Comparison of ENCODE assay signal across 16 cellular contexts in genomic region chr1:27148591-27148990, GRCh38. TPM values are rescaled to one million over a fixed set of nuclear protein-coding genes. Genes with fewer than 3 reads are reported as not detected.
DNase-seq lines count a peak whose midpoint lies in the region; ATAC-seq and TF ChIP-seq lines count a peak whose summit lies in the region.
"Had no signal": no experiment of that assay in that cellular context is flagged by ENCODE, and none has a peak within 500 bp of the region (broad histone marks: within the 10 kb centered on the region; RNA-seq: fewer than 3 reads in every experiment).

No MANE protein-coding gene starts in this region.

- peak overlapping the region; percentile 5 for H3K27ac Mint-ChIP-seq in activated naive CD8-positive, alpha-beta T cell
- H3K27ac Mint-ChIP-seq in activated naive CD8-positive, alpha-beta T cell treated with anti-CD3 and anti-CD28 coated beads for 36 hours = no peak overlapping the region
- peak overlapping the region; percentile 84 for H3K27ac Mint-ChIP-seq in stimulated activated effector memory CD8-positive, alpha-beta T cell treated with anti-CD3 and anti-CD28 coated beads, Interleukin-12 subunit alpha, Interleukin-12 subunit beta, amount 100 ng/mL, for 72 hours

- H2AFZ ChIP-seq in Loucy (ENCODE audit: low read length) = no peak overlapping the region

- H3F3A ChIP-seq in Loucy (ENCODE audit: low read depth) = no peaks in the 10 kb centered on the region

- peaks cover 91% of the 10 kb centered on the region for H3K79me2 ChIP-seq in Loucy (ENCODE audit: insufficient read depth, low read length)

- no peaks in the 10 kb centered on the region for H3K9me2 ChIP-seq in Loucy (replicated peaks; ENCODE audit: low read depth, low read length)
- H3K9me2 ChIP-seq: SK-N-SH had no signal

- peak overlapping the region; percentile 40 for H3K27ac ChIP-seq in cingulate gyrus (ENCODE audit: low read depth, low read length)

- H3K27me3 Mint-ChIP-seq in activated naive CD8-positive, alpha-beta T cell = no peaks in the 10 kb centered on the region
- H3K27me3 Mint-ChIP-seq in activated naive CD8-positive, alpha-beta T cell treated with anti-CD3 and anti-CD28 coated beads for 36 hours = no peaks in the 10 kb centered on the region

- peaks cover 26% of the 10 kb centered on the region for H4K20me1 ChIP-seq in Loucy (ENCODE audit: insufficient read depth, low read length, poor library complexity, severe bottlenecking)

- no peaks in the 10 kb centered on the region for H3K36me3 Mint-ChIP-seq in activated naive CD8-positive, alpha-beta T cell
- peaks cover 12% of the 10 kb centered on the region for H3K36me3 Mint-ChIP-seq in activated naive CD8-positive, alpha-beta T cell treated with anti-CD3 and anti-CD28 coated beads for 36 hours
- H3K36me3 Mint-ChIP-seq in stimulated activated effector memory CD8-positive, alpha-beta T cell treated with anti-CD3 and anti-CD28 coated beads, Interleukin-12 subunit alpha, Interleukin-12 subunit beta, amount 100 ng/mL, for 72 hours = peaks cover 17% of the 10 kb centered on the region

- H3K9me3 Mint-ChIP-seq in activated naive CD8-positive, alpha-beta T cell (ENCODE audit: low read depth) = no peaks in the 10 kb centered on the region
- H3K9me3 Mint-ChIP-seq in activated naive CD8-positive, alpha-beta T cell treated with anti-CD3 and anti-CD28 coated beads for 36 hours = no peaks in the 10 kb centered on the region
- no peaks in the 10 kb centered on the region for H3K9me3 Mint-ChIP-seq in stimulated activated effector memory CD8-positive, alpha-beta T cell treated with anti-CD3 and anti-CD28 coated beads, Interleukin-12 subunit alpha, Interleukin-12 subunit beta, amount 100 ng/mL, for 72 hours
- H3K9me3 Mint-ChIP-seq: nephron had no signal

- H3K27me3 ChIP-seq in Loucy (ENCODE audit: insufficient read depth, low read length, poor library complexity, severe bottlenecking) = no peaks in the 10 kb centered on the region
- H3K27me3 ChIP-seq: upper lobe of left lung had no signal

- H3K4me2 ChIP-seq in Loucy (ENCODE audit: low read depth, low read length, poor library complexity, severe bottlenecking) = peak overlapping the region; percentile 99
- H3K4me2 ChIP-seq: SK-N-SH had no signal

- H3K4me1 ChIP-seq in Loucy (ENCODE audit: insufficient read depth, low read length, poor library complexity, severe bottlenecking) = peaks cover 67% of the 10 kb centered on the region

- H3K9me3 ChIP-seq in Loucy (ENCODE audit: insufficient read depth, low read depth, low read length) = no peaks in the 10 kb centered on the region
- H3K9me3 ChIP-seq: SK-N-SH, upper lobe of left lung had no signal

- ATAC-seq in stimulated activated effector memory CD8-positive, alpha-beta T cell treated with anti-CD3 and anti-CD28 coated beads, Interleukin-12 subunit alpha, Interleukin-12 subunit beta, amount 100 ng/mL, for 72 hours = no peak
- no peak for ATAC-seq in activated CD4-positive, CD25-positive, alpha-beta regulatory T cell treated with anti-CD3 and anti-CD28 coated beads, Interleukin-2, amount 50 U/mL, for 24 hours

- no peak for DNase-seq in activated naive CD8-positive, alpha-beta T cell treated with anti-CD3 and anti-CD28 coated beads for 36 hours
- DNase-seq in stimulated activated effector memory CD8-positive, alpha-beta T cell treated with anti-CD3 and anti-CD28 coated beads, Interleukin-12 subunit alpha, Interleukin-12 subunit beta, amount 100 ng/mL, for 72 hours (ENCODE audit: low spot score in 2 of 2) = no peak
- DNase-seq in DMS 273 (lab: John Stamatoyannopoulos, UW; ENCODE audit: unreplicated experiment) = no peak
- DNase-seq in NCI-H128 (lab: John Stamatoyannopoulos, UW; ENCODE audit: unreplicated experiment) = no peak
- DNase-seq: activated CD8-positive, alpha-beta memory T cell treated with anti-CD3 and anti-CD28 coated beads for 24 hours; activated effector memory CD4-positive, alpha-beta T cell treated with anti-CD3 and anti-CD28 coated beads, Interleukin-2, amount 50 U/mL, for 16 hours; effector CD4-positive, alpha-beta T cell; NCI-H2081; stimulated activated CD4-positive, alpha-beta T cell treated with anti-CD3 and anti-CD28 coated beads, Interleukin-2, amount 100 ng/mL, for 24 hours; upper lobe of left lung had no signal

- TF ChIP-seq CTCF in Loucy (conservative IDR thresholded peaks at IDR 0.05; ENCODE audit: low read length) = no peak

- peak overlapping the region; percentile 55 for H3K4me3 ChIP-seq in Loucy (ENCODE audit: low read length, poor library complexity, severe bottlenecking)
- H3K4me3 ChIP-seq: upper lobe of left lung had no signal

- peak overlapping the region; percentile 58 for H3K9ac ChIP-seq in Loucy (ENCODE audit: low read depth, low read length, poor library complexity, severe bottlenecking)
- H3K9ac ChIP-seq: SK-N-SH had no signal

- H3K36me3 ChIP-seq in Loucy (ENCODE audit: insufficient read depth, low read length) = no peaks in the 10 kb centered on the region

- H3K4me1 Mint-ChIP-seq in activated naive CD8-positive, alpha-beta T cell (ENCODE audit: low read depth) = peaks cover 62% of the 10 kb centered on the region
- peaks cover 52% of the 10 kb centered on the region for H3K4me1 Mint-ChIP-seq in activated naive CD8-positive, alpha-beta T cell treated with anti-CD3 and anti-CD28 coated beads for 36 hours
- H3K4me1 Mint-ChIP-seq in stimulated activated effector memory CD8-positive, alpha-beta T cell treated with anti-CD3 and anti-CD28 coated beads, Interleukin-12 subunit alpha, Interleukin-12 subunit beta, amount 100 ng/mL, for 72 hours = peaks cover 55% of the 10 kb centered on the region

- H3K4me3 Mint-ChIP-seq in activated naive CD8-positive, alpha-beta T cell = no peak overlapping the region
- H3K4me3 Mint-ChIP-seq in activated naive CD8-positive, alpha-beta T cell treated with anti-CD3 and anti-CD28 coated beads for 36 hours = no peak overlapping the region
- no peak overlapping the region for H3K4me3 Mint-ChIP-seq in stimulated activated effector memory CD8-positive, alpha-beta T cell treated with anti-CD3 and anti-CD28 coated beads, Interleukin-12 subunit alpha, Interleukin-12 subunit beta, amount 100 ng/mL, for 72 hours

RNA-seq across cellular contexts. Expression of gene SLC9A1, which starts 6.3 kb away (rescaled TPM):
- total RNA-seq in activated naive CD8-positive, alpha-beta T cell treated with anti-CD3 and anti-CD28 coated beads for 36 hours = 10 to 100 TPM; 19.8 to 22.4 TPM
